Comparison of ENCODE assay signal across 9 cellular contexts in the genomic region with DNA sequence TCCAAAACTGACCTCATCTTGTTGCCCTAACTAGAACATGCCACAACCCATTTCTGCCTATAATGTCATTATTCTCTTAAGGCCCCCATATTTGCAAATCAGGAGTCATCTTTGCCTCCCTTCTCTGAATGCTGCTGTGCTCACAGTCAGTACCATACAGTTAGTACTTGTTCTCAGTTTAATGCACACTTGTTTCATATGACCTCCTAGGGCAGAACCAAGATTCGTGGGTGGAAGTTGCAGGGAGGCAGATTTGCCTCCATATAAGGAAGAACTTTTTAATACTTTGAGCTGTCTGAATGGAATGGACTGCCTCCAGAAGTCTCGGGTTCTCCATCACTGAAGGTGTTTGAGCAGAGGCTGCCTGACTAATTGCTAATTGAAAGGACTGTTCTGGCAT. TPM values are rescaled to one million over a fixed set of nuclear protein-coding genes. Genes with fewer than 3 reads are reported as not detected.
DNase-seq lines count a peak whose midpoint lies in the region; ATAC-seq and TF ChIP-seq lines count a peak whose summit lies in the region.
"Had no signal": no experiment of that assay in that cellular context is flagged by ENCODE, and none has a peak within 500 bp of the region (broad histone marks: within the 10 kb centered on the region; RNA-seq: fewer than 3 reads in every experiment).

No MANE protein-coding gene starts in this region.

- H3K4me3 Mint-ChIP-seq in activated CD8-positive, alpha-beta T cell treated with anti-CD3 and anti-CD28 coated beads for 36 hours: peak overlapping the region; percentile 38

- CTCF ChIA-PET in activated CD8-positive, alpha-beta T cell treated with anti-CD3 and anti-CD28 coated beads for 36 hours (lab: Charles Lee): interaction anchor here (0.9 to 4.3 kb wide), 7 partner anchors 8 to 289 kb away, joined by 4 to 15 read pairs (median 5); partner anchors contain the start of gene CAP1

- peaks cover 83% of the 10 kb centered on the region for H3K4me1 Mint-ChIP-seq in activated CD8-positive, alpha-beta T cell treated with anti-CD3 and anti-CD28 coated beads for 36 hours (ENCODE audit: low read depth)

- H3K36me3 ChIP-seq in gastroesophageal sphincter: peaks cover 0 to 6% of the 10 kb centered on the region in 2 donors
- peaks cover 0 to 86% (median 13%) of the 10 kb centered on the region in 6 donors for H3K36me3 ChIP-seq in spleen
- H3K36me3 ChIP-seq in MG63: peaks cover 48% of the 10 kb centered on the region

- TF ChIP-seq CTCF in GM20000 (IDR thresholded peaks at IDR 0.05; ENCODE audit: extremely low read depth, missing control alignments) (no peak), gastroesophageal sphincter (IDR thresholded peaks at IDR 0.05) (no peak), spleen (IDR thresholded peaks at IDR 0.05 in 8 of 11, conservative IDR thresholded peaks at IDR 0.05 in 3 of 11) (no peak)
- no peak for TF ChIP-seq CTCF in activated CD8-positive, alpha-beta T cell treated with anti-CD3 and anti-CD28 coated beads for 36 hours (IDR thresholded peaks at IDR 0.05)

- intact Hi-C loops in activated CD8-positive, alpha-beta T cell treated with anti-CD3 and anti-CD28 coated beads for 36 hours (cut with micrococcal nuclease): no loop called here
- intact Hi-C loops in spleen (cut with DNase I; ENCODE audit: low total_unique reads): no loop called here

- H3K4me1 ChIP-seq in gastroesophageal sphincter (peaks cover 24 to 100% (median 44%) of the 10 kb centered on the region in 3 donors), spleen (peaks cover 65 to 100% (median 98%) of the 10 kb centered on the region in 6 donors)

- TF ChIP-seq EP300 in gastroesophageal sphincter (IDR thresholded peaks at IDR 0.05): no peak

- TF ChIP-seq POLR2A in gastroesophageal sphincter (IDR thresholded peaks at IDR 0.05) (no peak), spleen (IDR thresholded peaks at IDR 0.05) (no peak)

- H3K27me3 ChIP-seq in gastroesophageal sphincter (no peaks in the 10 kb centered on the region), spleen (replicated peaks in 1 of 7) (no peaks in the 10 kb centered on the region), MG63 (no peaks in the 10 kb centered on the region)

- no peaks in the 10 kb centered on the region for H3K9me3 Mint-ChIP-seq in activated CD8-positive, alpha-beta T cell treated with anti-CD3 and anti-CD28 coated beads for 36 hours

- ATAC-seq in activated CD8-positive, alpha-beta T cell treated with anti-CD3 and anti-CD28 coated beads for 36 hours: peak; percentile 70
- ATAC-seq in gastroesophageal sphincter (peak; percentile 75), HG03520 (IDR thresholded peaks at IDR 0.05; ENCODE audit: unreplicated experiment) (no peak)

- no peak overlapping the region for H3K4me3 ChIP-seq in gastroesophageal sphincter
- H3K4me3 ChIP-seq in spleen: no peak overlapping the region
- no peak overlapping the region for H3K4me3 ChIP-seq in MG63

- peak overlapping the region; percentile 90 for H3K27ac Mint-ChIP-seq in activated CD8-positive, alpha-beta T cell treated with anti-CD3 and anti-CD28 coated beads for 36 hours

- H3K36me3 Mint-ChIP-seq in activated CD8-positive, alpha-beta T cell treated with anti-CD3 and anti-CD28 coated beads for 36 hours (ENCODE audit: low read depth): peaks cover 72% of the 10 kb centered on the region

- WGBS in gastroesophageal sphincter (ENCODE audit: low coverage in 1 of 2), 2 donors: 0% methylated on average over 1 to 2 of the region's 2 CpGs
- 26 to 43% (median 37%) methylated on average over 2 of the region's 2 CpGs for WGBS in spleen, 5 donors

- DNase-seq in GM20000 (ENCODE audit: low spot score) (peak; percentile 41), spleen (no peak), activated gamma-delta T cell treated with Interleukin-2 at 50 U/mL for 16 hours (no peak), MG63 (no peak), H4 (ENCODE audit: low spot score) (no peak)
- peak; percentile 48 for DNase-seq in activated CD8-positive, alpha-beta T cell treated with anti-CD3 and anti-CD28 coated beads for 36 hours
- DNase-seq: NK-92 treated with Interleukin-12 subunit alpha and Interleukin-12 subunit beta, amount 100 ng/mL, for 24 hours had no signal

- POLR2A ChIA-PET in activated CD8-positive, alpha-beta T cell treated with anti-CD3 and anti-CD28 coated beads for 36 hours (lab: Charles Lee): interaction anchor here (1.2 to 2.8 kb wide), 8 partner anchors 9 to 332 kb away, joined by 3 to 15 read pairs (median 4); partner anchors contain the start of gene CAP1

- H3K27me3 Mint-ChIP-seq in activated CD8-positive, alpha-beta T cell treated with anti-CD3 and anti-CD28 coated beads for 36 hours: no peaks in the 10 kb centered on the region

- H3K27ac ChIP-seq in gastroesophageal sphincter (peak overlapping the region; percentile 77 to 100 (median 86)), spleen (peak overlapping the region in 6 of 8 donors; percentile 33 to 98 (median 60))

- H3K9me3 ChIP-seq in gastroesophageal sphincter (no peaks in the 10 kb centered on the region), spleen (no peaks in the 10 kb centered on the region), MG63 (no peaks in the 10 kb centered on the region)

RNA-seq across cellular contexts. Expression of gene CAP1, which starts 9.2 kb away (rescaled TPM):
- 100 to 1,000 TPM; 511 to 512 TPM for total RNA-seq in activated CD8-positive, alpha-beta T cell treated with anti-CD3 and anti-CD28 coated beads for 36 hours
- total RNA-seq in gastroesophageal sphincter (100 to 1,000 TPM; 421 to 533 (median 500) TPM), spleen (100 to 1,000 TPM; 241 to 608 (median 402) TPM)
- 100 to 1,000 TPM; 124 to 200 (median 182) TPM for polyA plus RNA-seq in spleen
- total RNA-seq in MG63 (2014; rRNA removed; shearing (Covaris generic); ENCODE audit: low replicate concordance): 164 and 175 TPM in 2 replicates
- 315 and 362 TPM in 2 replicates for total RNA-seq in H4 (2014; rRNA removed; shearing (Covaris generic))

RNA-seq across cellular contexts. Expression of gene PPT1, which starts 47.3 kb away (rescaled TPM):
- total RNA-seq in activated CD8-positive, alpha-beta T cell treated with anti-CD3 and anti-CD28 coated beads for 36 hours: 10 to 100 TPM; 60.6 to 69.1 TPM
- total RNA-seq in gastroesophageal sphincter (10 to 100 TPM; 53.0 to 90.6 (median 65.7) TPM), spleen (100 to 1,000 TPM; 180 to 282 (median 214) TPM)
- polyA plus RNA-seq in spleen: 10 to 100 TPM; 57.1 to 88.0 (median 86.8) TPM
- 67.5 and 97.0 TPM in 2 replicates for total RNA-seq in MG63 (2014; rRNA removed; shearing (Covaris generic); ENCODE audit: low replicate concordance)
- total RNA-seq in H4 (2014; rRNA removed; shearing (Covaris generic)): 146 and 157 TPM in 2 replicates

Comparison
In these comparisons a context has a peak if more than half of its experiments do, and no peak if none do; other contexts are left out.
1. DNase-seq: peak in GM20000 (single experiment) and activated CD8-positive, alpha-beta T cell treated with anti-CD3 and anti-CD28 coated beads for 36 hours (single experiment); none in spleen (single experiment), activated gamma-delta T cell treated with Interleukin-2 at 50 U/mL for 16 hours (single experiment), MG63 (single experiment) and H4 (single experiment).